ENCODE assay signal across 9 cellular contexts in the genomic region with DNA sequence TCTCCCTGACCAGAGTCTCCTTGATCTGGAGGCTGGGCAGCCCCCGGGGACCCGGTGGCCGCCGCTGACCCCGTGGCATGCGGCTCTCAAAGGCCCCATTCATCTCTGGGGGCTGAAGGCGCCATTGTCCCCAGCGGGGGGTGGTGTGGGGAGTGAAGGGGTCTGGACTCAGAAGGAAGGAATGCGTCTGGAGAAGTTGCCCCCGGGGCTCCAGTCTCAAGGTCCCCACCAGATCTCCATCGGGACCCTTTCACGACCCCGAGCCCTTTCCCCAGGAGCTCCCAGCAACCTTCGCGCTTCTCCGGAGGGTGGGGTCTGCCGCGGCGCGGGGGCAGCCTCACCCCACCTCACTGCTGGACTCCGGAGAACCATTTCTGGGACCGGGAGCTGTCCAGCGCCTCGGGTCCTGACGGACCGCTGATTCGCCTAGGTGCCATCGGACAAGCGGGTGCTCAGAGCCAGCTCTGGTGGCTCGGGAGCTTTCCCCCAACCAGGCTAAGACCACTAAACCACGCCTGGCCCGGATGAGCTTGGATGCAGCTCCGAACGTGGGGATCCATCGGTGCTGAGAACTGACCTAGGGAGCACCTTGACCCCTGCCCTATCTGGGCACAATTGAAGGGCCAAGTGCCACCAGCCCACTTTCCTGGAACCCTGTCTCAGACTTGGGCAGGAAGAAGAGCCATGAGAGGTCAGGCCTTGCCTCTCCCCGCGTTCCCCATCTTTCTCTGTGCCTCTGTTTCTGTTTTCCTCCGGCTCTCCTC. TPM values are rescaled to one million over a fixed set of nuclear protein-coding genes. Genes with fewer than 3 reads are reported as not detected.
DNase-seq lines count a peak whose midpoint lies in the region; ATAC-seq and TF ChIP-seq lines count a peak whose summit lies in the region.
"Had no signal": no experiment of that assay in that cellular context is flagged by ENCODE, and none has a peak within 500 bp of the region (broad histone marks: within the 10 kb centered on the region; RNA-seq: fewer than 3 reads in every experiment).

No MANE protein-coding gene starts in this region.

- intact Hi-C loops in PC-3 (cut with micrococcal nuclease) = no loop called here

- H3K36me3 Mint-ChIP-seq in endodermal cell (ENCODE audit: low read depth) = no peaks in the 10 kb centered on the region

- POLR2A ChIA-PET in PC-3 (lab: Charles Lee; ENCODE audit: unreplicated experiment) = no interaction called here

- peaks cover 14% of the 10 kb centered on the region for H3K4me1 Mint-ChIP-seq in endodermal cell

- ATAC-seq in PC-3 (no peak), HG03135 (IDR thresholded peaks at IDR 0.05; ENCODE audit: unreplicated experiment) (no peak), GM18870 (IDR thresholded peaks at IDR 0.05; ENCODE audit: unreplicated experiment) (no peak), GM19351 (IDR thresholded peaks at IDR 0.05; ENCODE audit: unreplicated experiment) (no peak)

- no peaks in the 10 kb centered on the region for H3K79me2 ChIP-seq in PC-3 (ENCODE audit: low read length)

- no peaks in the 10 kb centered on the region for H3F3A ChIP-seq in PC-3 (ENCODE audit: low read length, unreplicated experiment)

- H3K9me3 Mint-ChIP-seq in endodermal cell = no peaks in the 10 kb centered on the region

- no peak overlapping the region for H3K4me2 ChIP-seq in PC-3 (ENCODE audit: low read length)

- no peak for TF ChIP-seq CTCF in PC-3 (conservative IDR thresholded peaks at IDR 0.05; ENCODE audit: low read depth, low read length)
- TF ChIP-seq CTCF in endodermal cell (conservative IDR thresholded peaks at IDR 0.05) = no peak

- H3K27me3 ChIP-seq in PC-3 (ENCODE audit: low read length) = no peaks in the 10 kb centered on the region
- peaks cover 49% of the 10 kb centered on the region for H3K27me3 ChIP-seq in endodermal cell (ENCODE audit: control insufficient read depth, insufficient read depth, low read length, poor library complexity, severe bottlenecking)
- H3K27me3 ChIP-seq: ovary had no signal

- H2AFZ ChIP-seq in PC-3 (ENCODE audit: low read length) = no peak overlapping the region

- H3K36me3 ChIP-seq in PC-3 (ENCODE audit: low read depth, low read length) (no peaks in the 10 kb centered on the region), endodermal cell (ENCODE audit: control insufficient read depth, insufficient read depth, low read length) (no peaks in the 10 kb centered on the region)
- H3K36me3 ChIP-seq: ovary had no signal

- 0 to 8% methylated on average over 8 to 38 of the region's 38 CpGs for WGBS in endodermal cell (ENCODE audit: insufficient coverage in 1 of 2, insufficient read length in 1 of 2), 2 experiments

- CTCF ChIA-PET in PC-3 (lab: Charles Lee) = no interaction called here

- H3K9ac ChIP-seq in PC-3 (ENCODE audit: low read length) = no peak overlapping the region
- H3K9ac ChIP-seq in endodermal cell (ENCODE audit: extremely low read depth, low read length, poor library complexity, severe bottlenecking) = no peak overlapping the region

- H3K4me3 Mint-ChIP-seq in endodermal cell = peak overlapping the region; percentile 26

- H3K4me3 ChIP-seq in PC-3 (ENCODE audit: low read length) (no peak overlapping the region), endodermal cell (ENCODE audit: low read length) (peak overlapping the region; percentile 69)
- H3K4me3 ChIP-seq: ovary had no signal

- H3K9me3 ChIP-seq in PC-3 (ENCODE audit: low read length) (no peaks in the 10 kb centered on the region), endodermal cell (ENCODE audit: control insufficient read depth, low read length) (no peaks in the 10 kb centered on the region)
- H3K9me3 ChIP-seq: ovary had no signal

- H3K27ac ChIP-seq in PC-3 (ENCODE audit: low read length) = no peak overlapping the region
- peak overlapping the region; percentile 86 for H3K27ac ChIP-seq in endodermal cell (ENCODE audit: low read depth, low read length)
- H3K27ac ChIP-seq: ovary had no signal

- peaks cover 63% of the 10 kb centered on the region for H3K27me3 Mint-ChIP-seq in endodermal cell (ENCODE audit: insufficient read depth)

- no peak overlapping the region for H3K27ac Mint-ChIP-seq in endodermal cell

- DNase-seq in CD1c-positive myeloid dendritic cell (ENCODE audit: extremely low spot score) (peak; percentile 34), PC-3 (peak; percentile 26), endodermal cell (peak; percentile 94), mesenteric fat pad (ENCODE audit: low spot score) (peak; percentile 90), NCI-H1105 treated with DMSO at 0.1 percent for 48 hours (lab: John Stamatoyannopoulos, UW) (no peak)

- H3K9me2 ChIP-seq in PC-3 (replicated peaks; ENCODE audit: low read length) = no peaks in the 10 kb centered on the region

- H3K4me1 ChIP-seq in PC-3 (ENCODE audit: insufficient read depth, low read length) = no peaks in the 10 kb centered on the region; the same call in 1 of the 2 replicates
- peaks cover 5% of the 10 kb centered on the region for H3K4me1 ChIP-seq in endodermal cell (ENCODE audit: control insufficient read depth, insufficient read depth, low read length)

- H4K20me1 ChIP-seq in PC-3 (ENCODE audit: low read length) = no peaks in the 10 kb centered on the region

- BruUV-seq in PC-3 (replicated peaks; lab: Mats Ljungman, UMichigan) = no TSS peak

RNA-seq across cellular contexts. Expression of a gene that starts 5.2 kb away (rescaled TPM):
- total RNA-seq in PC-3 (2014; rRNA removed) (53.0 and 55.8 TPM in 2 replicates), endodermal cell (10 to 100 TPM; 45.4 to 69.7 TPM), mesenteric fat pad (43.8 TPM)
- 17.2 TPM for polyA plus RNA-seq in endodermal cell (2013, experiment 1 of 2)
- polyA plus RNA-seq in endodermal cell (2013, experiment 2 of 2) = 13.5 TPM

RNA-seq across cellular contexts. Expression of a gene that starts 40.3 kb away (rescaled TPM):
- total RNA-seq in PC-3 (2014; rRNA removed) (46.6 and 58.9 TPM in 2 replicates), endodermal cell (10 to 100 TPM; 66.5 to 71.4 TPM), mesenteric fat pad (74.0 TPM)
- 74.8 TPM for polyA plus RNA-seq in endodermal cell (2013, experiment 1 of 2)
- polyA plus RNA-seq in endodermal cell (2013, experiment 2 of 2) = 65.1 TPM
